In genomic region chr20:4973330-4974097, GRCh38 we compare ENCODE assay signal across 8 cellular contexts.
A peak's percentile ranks its signal among the peaks of the same experiment; 100 is the strongest.
DNase-seq lines count a peak whose midpoint lies in the region; ATAC-seq lines count a peak whose summit lies in the region.

No MANE protein-coding gene starts in this region.

- peaks cover 32% of the 10 kb centered on the region for H3K4me1 Mint-ChIP-seq in activated naive CD8-positive, alpha-beta T cell (ENCODE audit: low read depth)

- H3K4me3 Mint-ChIP-seq in activated naive CD8-positive, alpha-beta T cell: peak overlapping the region; percentile 36

- DNase-seq in NCI-H226: peak; percentile 33
- DNase-seq in iris pigment epithelial cell (ENCODE audit: low read depth): peak; percentile 90
- DNase-seq in stimulated activated CD4-positive, alpha-beta T cell treated with anti-CD3 and anti-CD28 coated beads, Interleukin-4, amount 100 ng/mL, for 4 hours: peak; percentile 12 to 23
- no peak for DNase-seq in NCI-H2107 (lab: John Stamatoyannopoulos, UW)
- no peak for DNase-seq in NCI-H345 treated with DMSO at 0.1 percent for 48 hours (lab: John Stamatoyannopoulos, UW; ENCODE audit: unreplicated experiment)

- H3K27me3 Mint-ChIP-seq in activated naive CD8-positive, alpha-beta T cell: no peaks in the 10 kb centered on the region

- peak overlapping the region; percentile 36 for H3K27ac Mint-ChIP-seq in activated naive CD8-positive, alpha-beta T cell

- ATAC-seq in GM18499 (IDR thresholded peaks at IDR 0.05; ENCODE audit: insufficient read depth, unreplicated experiment): peak; percentile 77
- ATAC-seq in HG02623 (IDR thresholded peaks at IDR 0.05; ENCODE audit: unreplicated experiment): peak; percentile 80

- H3K9me3 Mint-ChIP-seq in activated naive CD8-positive, alpha-beta T cell (ENCODE audit: low read depth): no peaks in the 10 kb centered on the region

- no peaks in the 10 kb centered on the region for H3K36me3 Mint-ChIP-seq in activated naive CD8-positive, alpha-beta T cell

Comparison
In these comparisons a context has a peak if more than half of its experiments do, and no peak if none do; other contexts are left out.
1. DNase-seq: peak in NCI-H226 (single experiment), iris pigment epithelial cell (single experiment) and stimulated activated CD4-positive, alpha-beta T cell treated with anti-CD3 and anti-CD28 coated beads, Interleukin-4, amount 100 ng/mL, for 4 hours (2 of 2); none in NCI-H2107 (single experiment) and NCI-H345 treated with DMSO at 0.1 percent for 48 hours (single experiment).